In genomic region chr21:25409992-25410391, GRCh38 we compare ENCODE assay signal across 23 cellular contexts.
"Had no signal": no experiment of that assay in that cellular context is flagged by ENCODE, and none has a peak within 500 bp of the region (broad histone marks: within the 10 kb centered on the region; RNA-seq: fewer than 3 reads in every experiment).

No MANE protein-coding gene starts in this region.

- H3K27me3 ChIP-seq: breast epithelium, colonic mucosa, dorsolateral prefrontal cortex, gastroesophageal sphincter, heart left ventricle, tibial artery had no signal

- ATAC-seq: activated T-cell treated with anti-CD3 and anti-CD28 coated beads, Interleukin-2, amount 50 U/mL, for 72 hours; effector memory CD8-positive, alpha-beta T cell; gastroesophageal sphincter; heart left ventricle; lower lobe of right lung; right cardiac atrium had no signal

- H3K27ac ChIP-seq: breast epithelium, colonic mucosa, dorsolateral prefrontal cortex, esophagus muscularis mucosa, gastroesophageal sphincter, heart left ventricle, lower lobe of right lung, parathyroid adenoma, tibial artery had no signal

- DNase-seq: activated CD4-positive, alpha-beta memory T cell treated with anti-CD3 and anti-CD28 coated beads, Interleukin-2, amount 10 ng/mL, durations not matched to agents 7 days and 5 days; activated CD4-positive, alpha-beta T cell treated with anti-CD3 and anti-CD28 coated beads for 48 hours; activated effector memory CD4-positive, alpha-beta T cell treated with Interleukin-2 at 50 U/mL for 16 hours; activated naive CD4-positive, alpha-beta T cell treated with anti-CD3 and anti-CD28 coated beads for 36 hours; activated naive CD8-positive, alpha-beta T cell treated with anti-CD3 and anti-CD28 coated beads, Interleukin-2, amount 10 ng/mL, durations not matched to agents 7 days and 5 days; activated T-cell treated with anti-CD3 and anti-CD28 coated beads, Interleukin-2, amount 50 U/mL, for 72 hours; amniotic stem cell; colonic mucosa; dorsolateral prefrontal cortex; effector memory CD8-positive, alpha-beta T cell; heart left ventricle; lower lobe of right lung; naive B cell; nucleus accumbens; right cardiac atrium; stimulated activated CD4-positive, alpha-beta T cell treated with anti-CD3 and anti-CD28 coated beads, Interleukin-12 subunit alpha, Interleukin-12 subunit beta, amount 100 ng/mL, for 4 hours; substantia nigra; T1000; tibial artery had no signal

- H3K4me3 ChIP-seq: breast epithelium, colonic mucosa, dorsolateral prefrontal cortex, esophagus muscularis mucosa, gastroesophageal sphincter, heart left ventricle, lower lobe of right lung, tibial artery had no signal

- H3K36me3 ChIP-seq: breast epithelium, colonic mucosa, esophagus muscularis mucosa, gastroesophageal sphincter, heart left ventricle, lower lobe of right lung, tibial artery had no signal

- H3K9ac ChIP-seq: parathyroid adenoma had no signal

- H3K9me3 ChIP-seq: colonic mucosa had no signal

- H3K4me1 ChIP-seq: breast epithelium, colonic mucosa, esophagus muscularis mucosa, gastroesophageal sphincter, heart left ventricle, parathyroid adenoma, tibial artery had no signal
